Comparison of ENCODE assay signal across 1 cellular context in genomic region chr16:69311533-69312388, GRCh38.
TF ChIP-seq lines count a peak whose summit lies in the region.

No MANE protein-coding gene starts in this region.

TF ChIP-seq in H1, 55 proteins besides CTCF, POLR2A, EP300 and RAD21:
- TF ChIP-seq FOSL1 (IDR thresholded peaks at IDR 0.05; ENCODE audit: insufficient read depth, low read depth, low read length) = no peak
- TF ChIP-seq CBX5 (IDR thresholded peaks at IDR 0.05; ENCODE audit: low read depth, low read length) = no peak
- TF ChIP-seq SIN3A (conservative IDR thresholded peaks at IDR 0.05 in 1 of 2, IDR thresholded peaks at IDR 0.05 in 1 of 2; ENCODE audit: low read depth in 1 of 2, low read length in 2 of 2) = peak; percentile 13 to 81; a peak in 1 of 4 replicates
- TF ChIP-seq JUN (IDR thresholded peaks at IDR 0.05; ENCODE audit: low read depth, low read length) = no peak
- TF ChIP-seq MAX (IDR thresholded peaks at IDR 0.05) = peak; percentile 57
- 0 out of 2 replicates have a peak, but pooled peaks have one; percentile 26 for TF ChIP-seq KDM1A (IDR thresholded peaks at IDR 0.05; ENCODE audit: borderline replicate concordance, low read length)
- TF ChIP-seq CBX8 (IDR thresholded peaks at IDR 0.05; ENCODE audit: borderline replicate concordance, low read depth, low read length) = no peak
- peak; percentile 90 for TF ChIP-seq KDM4A (IDR thresholded peaks at IDR 0.05; ENCODE audit: low read depth, low read length, severe bottlenecking)
- 0 out of 2 replicates have a peak, but pooled peaks have one; percentile 2 for TF ChIP-seq YY1 (IDR thresholded peaks at IDR 0.05; ENCODE audit: low read depth, low read length)
